Comparison of ENCODE assay signal across 8 cellular contexts in genomic region chr4:88591787-88592599, GRCh38. TPM values are rescaled to one million over a fixed set of nuclear protein-coding genes. Genes with fewer than 3 reads are reported as not detected.
DNase-seq lines count a peak whose midpoint lies in the region; ATAC-seq and TF ChIP-seq lines count a peak whose summit lies in the region.

Gene HERC3 (plus strand): TSS chr4:88592480. CDS start chr4:88605824, 13,344 bp downstream.

- H3K9me3 Mint-ChIP-seq in activated T-cell treated with anti-CD3 and anti-CD28 coated beads, Interleukin-2, amount 50 U/mL, for 72 hours: no peaks in the 10 kb centered on the region

- peak; percentile 98 for ATAC-seq in GM21717 (IDR thresholded peaks at IDR 0.05; ENCODE audit: unreplicated experiment)
- peak; percentile 93 for ATAC-seq in activated T-cell treated with anti-CD3 and anti-CD28 coated beads, Interleukin-2, amount 50 U/mL, for 72 hours (replicated peaks in 1 of 2)
- ATAC-seq in esophagus mucosa: peak; percentile 96

- peak within 1 kb of the TSS; percentile 97 to 100 for H3K4me3 Mint-ChIP-seq in activated T-cell treated with anti-CD3 and anti-CD28 coated beads, Interleukin-2, amount 50 U/mL, for 72 hours

- peak; percentile 48 to 49 for TF ChIP-seq POLR2A in Peyer's patch (IDR thresholded peaks at IDR 0.05)

- H3K36me3 ChIP-seq in Peyer's patch (peaks cover 0 to 12% (median 0%) of the 10 kb centered on the region in 3 donors), muscle layer of duodenum (ENCODE audit: control insufficient read depth in 1 of 2, insufficient read depth in 2 of 2, low read length in 2 of 2) (peaks cover 0 to 8% of the 10 kb centered on the region in 2 donors)

- H3K27ac ChIP-seq in Peyer's patch (peak within 1 kb of the TSS; percentile 95 to 99 (median 96)), muscle layer of duodenum (ENCODE audit: low read length) (peak within 1 kb of the TSS; percentile 57)

- peaks cover 55% of the 10 kb centered on the region for H3K4me1 Mint-ChIP-seq in activated T-cell treated with anti-CD3 and anti-CD28 coated beads, Interleukin-2, amount 50 U/mL, for 72 hours (ENCODE audit: low read depth)

- H3K27ac Mint-ChIP-seq in activated T-cell treated with anti-CD3 and anti-CD28 coated beads, Interleukin-2, amount 50 U/mL, for 72 hours: peak within 1 kb of the TSS; percentile 92

- H3K4me1 ChIP-seq in Peyer's patch: peaks cover 0 to 16% (median 1%) of the 10 kb centered on the region in 4 donors
- H3K4me1 ChIP-seq in muscle layer of duodenum (ENCODE audit: control insufficient read depth in 1 of 2, insufficient read depth in 2 of 2, low read length in 2 of 2): peaks cover 0 to 13% of the 10 kb centered on the region in 2 donors

- peaks cover 2 to 4% of the 10 kb centered on the region in 2 donors for H3K36me3 Mint-ChIP-seq in activated T-cell treated with anti-CD3 and anti-CD28 coated beads, Interleukin-2, amount 50 U/mL, for 72 hours (ENCODE audit: insufficient read depth in 2 of 2)

- H3K9me3 ChIP-seq in Peyer's patch (no peaks in the 10 kb centered on the region), muscle layer of duodenum (ENCODE audit: control insufficient read depth in 1 of 2, low read length in 2 of 2) (no peaks in the 10 kb centered on the region)

- peak within 1 kb of the TSS; percentile 69 for H3K4me3 ChIP-seq in Jurkat, Clone E6-1 (ENCODE audit: low read length)
- H3K4me3 ChIP-seq in Peyer's patch: peak within 1 kb of the TSS; percentile 93 to 98 (median 95)
- H3K4me3 ChIP-seq in muscle layer of duodenum (ENCODE audit: low read depth in 1 of 2, low read length in 2 of 2): peak within 1 kb of the TSS; percentile 87 to 95

- TF ChIP-seq CTCF in Peyer's patch (IDR thresholded peaks at IDR 0.05): peak in 3 of 6 experiments; percentile 25 to 35 (median 25)

- no peaks in the 10 kb centered on the region for H3K27me3 Mint-ChIP-seq in activated T-cell treated with anti-CD3 and anti-CD28 coated beads, Interleukin-2, amount 50 U/mL, for 72 hours (ENCODE audit: low read depth)

- H3K27me3 ChIP-seq in Peyer's patch: no peaks in the 10 kb centered on the region
- no peaks in the 10 kb centered on the region for H3K27me3 ChIP-seq in muscle layer of duodenum (ENCODE audit: low read depth, low read length)

- DNase-seq in DMS53 (lab: John Stamatoyannopoulos, UW): peak; percentile 91
- peak; percentile 69 for DNase-seq in Jurkat, Clone E6-1 (ENCODE audit: low read depth, low spot score)
- peak; percentile 89 to 96 (median 96) for DNase-seq in Peyer's patch
- peak; percentile 91 to 92 for DNase-seq in activated T-cell treated with anti-CD3 and anti-CD28 coated beads, Interleukin-2, amount 50 U/mL, for 72 hours
- peak; percentile 73 for DNase-seq in stimulated activated CD8-positive, alpha-beta memory T cell treated with anti-CD3 and anti-CD28 coated beads, Interleukin-7, amount 100 ng/mL, for 24 hours (ENCODE audit: low read depth)

RNA-seq across cellular contexts. Expression of gene HERC3, which starts in this region (rescaled TPM):
- polyA plus RNA-seq in Jurkat, Clone E6-1 (2012; ENCODE audit: insufficient read depth, insufficient read length): 9.2 TPM
- total RNA-seq in Peyer's patch: 10 to 100 TPM; 50.5 to 73.4 (median 57.4) TPM
- 10 to 100 TPM; 22.0 to 32.3 TPM for total RNA-seq in activated T-cell treated with anti-CD3 and anti-CD28 coated beads, Interleukin-2, amount 50 U/mL, for 72 hours
- total RNA-seq in esophagus mucosa: 20.9 TPM

Comparison
In these comparisons a context has a peak if more than half of its experiments do, and no peak if none do; other contexts are left out.
1. Peak in every context shown above with its lines: DNase-seq, ATAC-seq, H3K4me3 ChIP-seq and H3K27ac ChIP-seq.